ENCODE assay signal across 16 cellular contexts in the genomic region with DNA sequence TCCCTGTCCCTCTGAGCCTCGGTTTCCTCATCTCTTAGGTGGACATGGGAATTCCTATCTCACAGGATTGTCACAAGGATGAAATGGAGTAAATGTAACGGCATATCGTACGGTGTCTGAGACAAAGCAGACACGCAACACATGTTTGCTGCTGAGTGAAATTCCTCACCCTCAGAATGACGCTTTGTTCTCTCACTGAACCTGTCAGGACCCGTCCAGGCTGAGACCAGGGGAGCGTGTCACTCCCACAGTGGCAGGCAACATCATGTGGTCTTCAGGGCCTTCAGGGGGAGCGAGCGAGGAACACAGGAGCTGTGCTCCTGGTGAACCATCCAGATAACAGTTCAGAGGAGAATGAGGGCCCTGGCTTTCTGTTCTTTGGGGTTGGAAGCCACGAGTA.
"Had no signal": no experiment of that assay in that cellular context is flagged by ENCODE, and none has a peak within 500 bp of the region (broad histone marks: within the 10 kb centered on the region; RNA-seq: fewer than 3 reads in every experiment).

No MANE protein-coding gene starts in this region.

- H3K36me3 ChIP-seq: gastroesophageal sphincter, heart right ventricle, pancreas, transverse colon, WERI-Rb-1 had no signal

- DNase-seq: activated CD8-positive, alpha-beta T cell treated with anti-CD3 and anti-CD28 coated beads for 36 hours; activated naive CD8-positive, alpha-beta T cell treated with anti-CD3 and anti-CD28 coated beads, Interleukin-2, amount 10 ng/mL, durations not matched to agents 7 days and 5 days; activated T-cell treated with anti-CD3 and anti-CD28 coated beads, Interleukin-2, amount 50 U/mL, for 48 hours; dermis blood vessel endothelial cell; erythroblast; heart right ventricle; pancreas; stimulated activated CD4-positive, alpha-beta T cell treated with anti-CD3 and anti-CD28 coated beads, Interleukin-2, amount 100 ng/mL, for 48 hours; stimulated activated naive CD4-positive, alpha-beta T cell; T-helper 17 cell; transverse colon; WERI-Rb-1 had no signal

- H3K4me1 ChIP-seq: pancreas, transverse colon had no signal

- H3K4me3 Mint-ChIP-seq: activated CD8-positive, alpha-beta T cell treated with anti-CD3 and anti-CD28 coated beads for 36 hours; activated naive CD8-positive, alpha-beta T cell treated with anti-CD3 and anti-CD28 coated beads, Interleukin-2, amount 10 ng/mL, durations not matched to agents 7 days and 5 days; brain; neural crest cell; T-helper 17 cell had no signal

- H3K27ac ChIP-seq: gastroesophageal sphincter, heart right ventricle, pancreas, transverse colon, WERI-Rb-1 had no signal

- H3K9me3 ChIP-seq: gastroesophageal sphincter, heart right ventricle, pancreas, transverse colon had no signal

- H3K4me3 ChIP-seq: gastroesophageal sphincter, heart right ventricle, pancreas, transverse colon had no signal

- H3K36me3 Mint-ChIP-seq: activated naive CD8-positive, alpha-beta T cell treated with anti-CD3 and anti-CD28 coated beads, Interleukin-2, amount 10 ng/mL, durations not matched to agents 7 days and 5 days; brain had no signal

- H3K27me3 Mint-ChIP-seq: activated CD8-positive, alpha-beta T cell treated with anti-CD3 and anti-CD28 coated beads for 36 hours; T-helper 17 cell had no signal

- H3K9me3 Mint-ChIP-seq: activated CD8-positive, alpha-beta T cell treated with anti-CD3 and anti-CD28 coated beads for 36 hours; neural crest cell had no signal

- ATAC-seq: activated CD8-positive, alpha-beta T cell treated with anti-CD3 and anti-CD28 coated beads for 36 hours; gastroesophageal sphincter; heart right ventricle; left lobe of liver; pancreas; T-helper 17 cell had no signal

- H3K27me3 ChIP-seq: gastroesophageal sphincter, heart right ventricle, pancreas, transverse colon had no signal

- H3K27ac Mint-ChIP-seq: activated CD8-positive, alpha-beta T cell treated with anti-CD3 and anti-CD28 coated beads for 36 hours; activated naive CD8-positive, alpha-beta T cell treated with anti-CD3 and anti-CD28 coated beads, Interleukin-2, amount 10 ng/mL, durations not matched to agents 7 days and 5 days; T-helper 17 cell had no signal
